Comparison of ENCODE assay signal across 1 cellular context in the genomic region with DNA sequence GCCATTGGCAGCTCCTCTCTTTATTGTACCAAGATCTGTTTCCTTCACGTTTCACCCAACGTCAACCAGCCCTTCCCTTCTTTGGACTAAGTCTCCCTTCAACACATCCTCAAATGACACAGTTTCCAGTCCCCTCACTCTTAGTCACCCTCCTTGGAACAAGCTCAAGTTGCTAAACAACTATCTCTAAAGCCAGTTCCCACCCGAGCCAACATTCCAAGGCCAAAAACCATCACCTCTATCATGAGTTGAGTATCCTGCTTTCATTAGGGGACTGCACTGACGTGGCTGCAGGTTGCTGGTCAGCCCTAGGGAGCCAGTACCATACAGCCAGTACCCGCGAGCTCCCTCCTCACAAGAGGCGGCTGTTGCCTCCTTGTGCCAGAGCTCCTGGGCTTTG.
TF ChIP-seq lines count a peak whose summit lies in the region.

No MANE protein-coding gene starts in this region.

TF ChIP-seq in H1, 55 proteins besides CTCF, POLR2A, EP300 and RAD21 (continued from another document):
- TF ChIP-seq EGR1 (IDR thresholded peaks at IDR 0.05; ENCODE audit: borderline replicate concordance, low read depth, low read length) (no peak), CREB1 (IDR thresholded peaks at IDR 0.05) (no peak), BCL11A (IDR thresholded peaks at IDR 0.05; ENCODE audit: low read depth in 2 of 2, low read length in 2 of 2) (no peak)
